14 cellular contexts compared by ENCODE assay signal in the genomic region with DNA sequence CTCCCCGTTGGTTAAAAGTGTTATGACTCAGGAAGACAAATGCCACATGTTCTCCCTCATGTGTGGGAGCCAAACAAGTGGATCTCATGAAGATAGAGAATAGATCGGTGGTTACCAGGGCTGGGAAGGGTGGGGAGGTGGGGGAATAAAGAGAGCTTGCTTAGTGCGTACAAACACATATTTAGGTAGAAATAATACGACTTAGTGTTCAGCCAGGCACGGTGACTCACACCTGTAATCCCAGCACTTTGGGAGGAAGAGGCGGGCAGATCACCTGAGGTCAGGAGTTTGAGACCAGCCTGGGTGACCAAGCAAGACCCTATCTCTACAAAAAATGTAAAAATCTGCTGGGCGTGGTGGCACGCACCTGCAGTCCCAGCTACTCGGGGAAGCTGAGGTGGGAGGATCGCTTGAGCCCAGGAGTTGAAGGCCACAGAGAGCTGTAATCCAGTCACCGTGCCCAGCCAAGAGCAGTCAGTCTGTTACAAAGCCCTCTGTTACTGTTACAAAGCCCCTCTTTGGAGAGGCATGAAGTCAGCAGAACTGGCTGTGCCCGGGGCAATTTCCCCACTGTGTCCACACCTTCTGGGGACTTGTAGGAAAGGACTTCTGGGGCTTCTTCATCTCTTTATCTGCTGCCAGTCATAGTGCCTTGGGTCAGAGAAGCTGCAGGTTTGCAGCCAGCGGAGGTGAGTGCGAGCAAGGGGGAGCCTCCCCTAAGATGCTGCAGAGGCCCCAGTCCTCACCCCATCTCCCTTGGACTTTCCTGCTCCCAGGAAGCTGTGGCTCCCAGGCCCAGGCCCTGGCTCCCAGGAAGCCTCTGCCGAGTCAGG. TPM values are rescaled to one million over a fixed set of nuclear protein-coding genes. Genes with fewer than 3 reads are reported as not detected.
DNase-seq lines count a peak whose midpoint lies in the region; ATAC-seq and TF ChIP-seq lines count a peak whose summit lies in the region.
"Had no signal": no experiment of that assay in that cellular context is flagged by ENCODE, and none has a peak within 500 bp of the region (broad histone marks: within the 10 kb centered on the region; RNA-seq: fewer than 3 reads in every experiment).

No MANE protein-coding gene starts in this region.

- peak overlapping the region; percentile 20 to 60 (median 45) for H3K9ac ChIP-seq in skeletal muscle tissue (ENCODE audit: low read depth in 1 of 3, low read length in 3 of 3)

- TF ChIP-seq CTCF in C4-2B (conservative IDR thresholded peaks at IDR 0.05) (no peak), RWPE2 (IDR thresholded peaks at IDR 0.05; ENCODE audit: poor library complexity, severe bottlenecking) (no peak), foreskin keratinocyte (conservative IDR thresholded peaks at IDR 0.05) (no peak)

- peak overlapping the region; percentile 94 for H3K27ac ChIP-seq in C4-2B
- H3K27ac ChIP-seq in RWPE2 (ENCODE audit: poor library complexity, severe bottlenecking), result peak overlapping the region; percentile 94
- H3K27ac ChIP-seq in foreskin keratinocyte, result peak overlapping the region; percentile 93
- peak overlapping the region; percentile 94 for H3K27ac ChIP-seq in skeletal muscle tissue (ENCODE audit: low read depth, low read length)

- H3K4me3 ChIP-seq in RWPE2 (ENCODE audit: severe bottlenecking), result no peak overlapping the region
- H3K4me3 ChIP-seq in skeletal muscle tissue (ENCODE audit: low read length in 3 of 3), result peak overlapping the region in 2 of 3 donors; percentile 30 to 67

- DNase-seq in RWPE2 (ENCODE audit: low spot score), result no peak
- peak; percentile 41 to 66 for DNase-seq in foreskin keratinocyte
- DNase-seq in effector CD4-positive, alpha-beta T cell, result no peak
- no peak for DNase-seq in activated CD4-positive, CD25-positive, alpha-beta regulatory T cell treated with anti-CD3 and anti-CD28 coated beads, Interleukin-2, amount 50 U/mL, for 72 hours
- DNase-seq: activated naive CD4-positive, alpha-beta T cell treated with Interleukin-2 at 50 U/mL for 16 hours; CD4-positive, alpha-beta T cell; effector memory CD4-positive, alpha-beta T cell; NCI-H1048; NK-92 treated with Interleukin-12 subunit alpha and Interleukin-12 subunit beta, amount 100 ng/mL, for 24 hours had no signal

- H3K4me1 ChIP-seq in RWPE2 (ENCODE audit: insufficient read depth, poor library complexity, severe bottlenecking) (peaks cover 40% of the 10 kb centered on the region), foreskin keratinocyte (peaks cover 40% of the 10 kb centered on the region), skeletal muscle tissue (ENCODE audit: control insufficient read depth in 3 of 3, insufficient read depth in 3 of 3, low read length in 3 of 3) (peaks cover 13 to 31% (median 21%) of the 10 kb centered on the region in 3 donors)

- no peak; the same call in 2 of the 3 replicates for ATAC-seq in RWPE2 (ENCODE audit: low read depth)
- ATAC-seq in foreskin keratinocyte, result peak; percentile 4
- ATAC-seq in GM19035 (IDR thresholded peaks at IDR 0.05; ENCODE audit: unreplicated experiment), result no peak
- ATAC-seq in HG02981 (IDR thresholded peaks at IDR 0.05; ENCODE audit: unreplicated experiment), result no peak
- ATAC-seq: natural killer cell treated with Interleukin-12 subunit alpha and Interleukin-12 subunit beta and Interleukin-15 and Interleukin-18, amount 100 ng/mL, for 72 hours had no signal

- no peaks in the 10 kb centered on the region for H3K27me3 ChIP-seq in RWPE2 (ENCODE audit: insufficient read depth, poor library complexity, severe bottlenecking)
- H3K27me3 ChIP-seq in foreskin keratinocyte, result no peaks in the 10 kb centered on the region
- no peaks in the 10 kb centered on the region for H3K27me3 ChIP-seq in skeletal muscle tissue (ENCODE audit: control insufficient read depth in 3 of 3, insufficient read depth in 3 of 3, low read length in 3 of 3)

- no peaks in the 10 kb centered on the region for H3K36me3 ChIP-seq in RWPE2 (ENCODE audit: low read depth)
- H3K36me3 ChIP-seq in skeletal muscle tissue (ENCODE audit: control insufficient read depth in 3 of 3, insufficient read depth in 3 of 3, low read length in 3 of 3), result no peaks in the 10 kb centered on the region

- H3K9me3 ChIP-seq in RWPE2 (ENCODE audit: severe bottlenecking) (no peaks in the 10 kb centered on the region), skeletal muscle tissue (ENCODE audit: control insufficient read depth in 3 of 3, low read length in 3 of 3) (no peaks in the 10 kb centered on the region)

RNA-seq across cellular contexts. Expression of a gene that starts 4.3 kb away (rescaled TPM):
- 0.95 and 1.0 TPM in 2 replicates for total RNA-seq in foreskin keratinocyte
- 1.1 and 1.3 TPM in 2 replicates for polyA plus RNA-seq in foreskin keratinocyte
- not detected for total RNA-seq in skeletal muscle tissue
- total RNA-seq: CD4-positive, alpha-beta T cell; natural killer cell treated with Interleukin-12 subunit alpha and Interleukin-12 subunit beta and Interleukin-15 and Interleukin-18, amount 100 ng/mL, for 72 hours had no signal

RNA-seq across cellular contexts. Expression of a gene that starts 36.0 kb away (rescaled TPM):
- total RNA-seq in foreskin keratinocyte (0.11 and 0.37 TPM in 2 replicates), skeletal muscle tissue (not detected)
- 0.07 and 0.18 TPM in 2 replicates for polyA plus RNA-seq in foreskin keratinocyte
- total RNA-seq: CD4-positive, alpha-beta T cell; natural killer cell treated with Interleukin-12 subunit alpha and Interleukin-12 subunit beta and Interleukin-15 and Interleukin-18, amount 100 ng/mL, for 72 hours had no signal

Comparison
In these comparisons a context has a peak if more than half of its experiments do, and no peak if none do; other contexts are left out.
1. DNase-seq: peak in foreskin keratinocyte (2 of 2); none in RWPE2 (single experiment), effector CD4-positive, alpha-beta T cell (single experiment) and activated CD4-positive, CD25-positive, alpha-beta regulatory T cell treated with anti-CD3 and anti-CD28 coated beads, Interleukin-2, amount 50 U/mL, for 72 hours (single experiment).
2. Peak in every context shown above with its lines, with median percentiles within 50 percentile points of each other: H3K27ac ChIP-seq.